Comparison of ENCODE assay signal across 19 cellular contexts in genomic region chr19:55141696-55142095, GRCh38. TPM values are rescaled to one million over a fixed set of nuclear protein-coding genes. Genes with fewer than 3 reads are reported as not detected.
DNase-seq lines count a peak whose midpoint lies in the region; ATAC-seq, FAIRE-seq and TF ChIP-seq lines count a peak whose summit lies in the region.
"Had no signal": no experiment of that assay in that cellular context is flagged by ENCODE, and none has a peak within 500 bp of the region (broad histone marks: within the 10 kb centered on the region; RNA-seq: fewer than 3 reads in every experiment).

No MANE protein-coding gene starts in this region.

- H3K9ac ChIP-seq in H9 (ENCODE audit: extremely low read depth, insufficient read length, low read length) (no peak overlapping the region), SK-N-SH (no peak overlapping the region), iPS-18a (ENCODE audit: low read length) (no peak overlapping the region)

- H3K36me3 ChIP-seq in A673 (ENCODE audit: insufficient read depth, low read length, poor library complexity, severe bottlenecking) (no peaks in the 10 kb centered on the region), SK-N-SH (replicated peaks in 1 of 2; ENCODE audit: control insufficient read depth in 1 of 2, insufficient read depth in 2 of 2, low read length in 1 of 2) (no peaks in the 10 kb centered on the region), iPS-18a (ENCODE audit: control insufficient read depth, low read depth, low read length) (no peaks in the 10 kb centered on the region)
- H3K36me3 ChIP-seq: ovary had no signal

- no peak for TF ChIP-seq EP300 in SK-N-SH (IDR thresholded peaks at IDR 0.05; ENCODE audit: borderline replicate concordance in 1 of 2, low read depth in 1 of 2, low read length in 1 of 2)

- ATAC-seq in HG02678 (IDR thresholded peaks at IDR 0.05; ENCODE audit: unreplicated experiment), result no peak
- ATAC-seq in activated T-helper 17 cell treated with anti-CD3 and anti-CD28 coated beads, Interleukin-2, amount 50 U/mL, for 72 hours (replicated peaks), result no peak

- H2BK20ac ChIP-seq in H9 (ENCODE audit: low read depth, low read length, poor library complexity, severe bottlenecking), result no peak overlapping the region

- H3K9me2 ChIP-seq in SK-N-SH, result no peaks in the 10 kb centered on the region

- no peaks in the 10 kb centered on the region for H3K9me3 Mint-ChIP-seq in H9
- H3K9me3 Mint-ChIP-seq in activated T-helper 17 cell treated with anti-CD3 and anti-CD28 coated beads, Interleukin-2, amount 50 U/mL, for 72 hours, result no peaks in the 10 kb centered on the region
- H3K9me3 Mint-ChIP-seq: activated CD4-positive, alpha-beta T cell treated with anti-CD3 and anti-CD28 coated beads, Interleukin-2, amount 10 ng/mL, durations not matched to agents 7 days and 5 days; CD4-positive, CD25-positive, alpha-beta regulatory T cell; stimulated activated memory B cell treated with anti-CD40 and anti-IgM and Interleukin-4, amounts not matched to agents 10 μg/mL and 1 μg/mL and 100 μg/mL, for 72 hours had no signal

- H3K27ac ChIP-seq in A673 (ENCODE audit: low read depth, low read length, poor library complexity, severe bottlenecking) (no peak overlapping the region), H9 (ENCODE audit: insufficient read length, low read depth, low read length) (no peak overlapping the region), SK-N-SH (ENCODE audit: low read depth in 2 of 2, low read length in 1 of 2) (no peak overlapping the region), iPS-18a (ENCODE audit: low read length) (no peak overlapping the region)
- H3K27ac ChIP-seq: ovary had no signal

- H4K8ac ChIP-seq in H9 (replicated peaks; ENCODE audit: insufficient read length, low read depth, low read length), result no peak overlapping the region

- no TSS peak for BruUV-seq in A673 (replicated peaks; lab: Mats Ljungman, UMichigan)

- H3K18ac ChIP-seq in H9 (ENCODE audit: insufficient read length, low read depth, low read length), result no peak overlapping the region

- H3K14ac ChIP-seq in H9 (ENCODE audit: insufficient read depth, low read length), result no peak overlapping the region

- TF ChIP-seq CTCF in A673 (conservative IDR thresholded peaks at IDR 0.05; ENCODE audit: low read depth, low read length) (no peak), H9 (conservative IDR thresholded peaks at IDR 0.05) (no peak), SK-N-SH (IDR thresholded peaks at IDR 0.05) (no peak)

- H4K20me1 ChIP-seq in H9 (ENCODE audit: control insufficient read depth, insufficient read depth, insufficient read length) (no peaks in the 10 kb centered on the region), SK-N-SH (ENCODE audit: insufficient read depth) (no peaks in the 10 kb centered on the region)

- H3F3A ChIP-seq in SK-N-SH (replicated peaks; ENCODE audit: insufficient read depth), result no peaks in the 10 kb centered on the region

- peaks cover 16 to 53% (median 30%) of the 10 kb centered on the region in 3 experiments for H3K36me3 Mint-ChIP-seq in H9 (ENCODE audit: insufficient read depth in 1 of 3, low read depth in 3 of 3)
- no peaks in the 10 kb centered on the region for H3K36me3 Mint-ChIP-seq in activated T-helper 17 cell treated with anti-CD3 and anti-CD28 coated beads, Interleukin-2, amount 50 U/mL, for 72 hours (ENCODE audit: low read depth)
- H3K36me3 Mint-ChIP-seq: CD4-positive, CD25-positive, alpha-beta regulatory T cell; stimulated activated memory B cell treated with anti-CD40 and anti-IgM and Interleukin-4, amounts not matched to agents 10 μg/mL and 1 μg/mL and 100 μg/mL, for 72 hours had no signal

- no peak overlapping the region for H3T11ph ChIP-seq in H9 (ENCODE audit: low read length)

- POLR2A ChIA-PET in A673 (lab: Charles Lee; ENCODE audit: low non-redundant PET) (no interaction called here), SK-N-SH (lab: Yijun Ruan, JAX) (interaction anchor here (0.7 to 1.0 kb wide), 2 partner anchors 266 to 353 kb away, joined by 3 to 4 read pairs; partner anchors contain the start of gene UBE2S)

- H3K27me3 ChIP-seq in A673 (replicated peaks; ENCODE audit: insufficient read depth, low read depth, low read length, poor library complexity) (no peaks in the 10 kb centered on the region), H9 (ENCODE audit: insufficient read depth, low read length) (no peaks in the 10 kb centered on the region), SK-N-SH (ENCODE audit: insufficient read depth) (peaks cover 7% of the 10 kb centered on the region; the same call in 1 of the 2 replicates), iPS-18a (ENCODE audit: control insufficient read depth, insufficient read depth, low read length) (no peaks in the 10 kb centered on the region)

- H4K5ac ChIP-seq in H9 (ENCODE audit: insufficient read length, low read depth, low read length), result no peak overlapping the region

- peaks cover 3% of the 10 kb centered on the region for H3K79me1 ChIP-seq in H9 (ENCODE audit: insufficient read depth, low read depth, low read length, poor library complexity, severe bottlenecking)

- peak overlapping the region in 1 of 2 experiments; percentile 32; a peak in 2 of 5 replicates for H3K4me3 Mint-ChIP-seq in H9
- H3K4me3 Mint-ChIP-seq in activated T-helper 17 cell treated with anti-CD3 and anti-CD28 coated beads, Interleukin-2, amount 50 U/mL, for 72 hours, result no peak overlapping the region
- H3K4me3 Mint-ChIP-seq: activated CD4-positive, alpha-beta T cell treated with anti-CD3 and anti-CD28 coated beads, Interleukin-2, amount 10 ng/mL, durations not matched to agents 7 days and 5 days; CD4-positive, CD25-positive, alpha-beta regulatory T cell; naive thymus-derived CD8-positive, alpha-beta T cell; stimulated activated memory B cell treated with anti-CD40 and anti-IgM and Interleukin-4, amounts not matched to agents 10 μg/mL and 1 μg/mL and 100 μg/mL, for 72 hours had no signal

- H2BK15ac ChIP-seq in H9 (ENCODE audit: low read depth, low read length), result no peak overlapping the region

- no peak overlapping the region for H2BK12ac ChIP-seq in H9 (ENCODE audit: insufficient read length, low read depth, low read length)

- H3K4me1 ChIP-seq in A673 (ENCODE audit: insufficient read depth, low read length, poor library complexity, severe bottlenecking) (peaks cover 7% of the 10 kb centered on the region), H9 (ENCODE audit: insufficient read depth, low read length) (no peaks in the 10 kb centered on the region; the same call in 1 of the 2 replicates), SK-N-SH (ENCODE audit: control insufficient read depth in 1 of 2, insufficient read depth in 2 of 2, low read depth in 1 of 2, low read length in 1 of 2) (peaks cover 0 to 4% of the 10 kb centered on the region in 2 experiments; a peak in 1 of 4 replicates), iPS-18a (ENCODE audit: control insufficient read depth, low read depth, low read length) (peaks cover 4% of the 10 kb centered on the region)

- intact Hi-C loops in A673 (cut with micrococcal nuclease; ENCODE audit: unreplicated experiment), result loop anchor here (1.0 to 5.0 kb wide), 2 partner anchors 277 to 491 kb away; no protein-coding TSS in a partner anchor

- DNase-seq in A673 (ENCODE audit: low spot score), result no peak
- peak; percentile 55 for DNase-seq in H9
- peak; percentile 35 for DNase-seq in SK-N-SH
- DNase-seq in H54 (ENCODE audit: insufficient read length, low spot score), result no peak
- no peak for DNase-seq in GM19238 (ENCODE audit: insufficient read length, low spot score)
- DNase-seq: activated gamma-delta T cell, cortex of kidney had no signal

- no peak overlapping the region for H4K91ac ChIP-seq in H9 (ENCODE audit: insufficient read length, low read depth, low read length)

- no peak overlapping the region for H2BK120ac ChIP-seq in H9 (ENCODE audit: low read depth, low read length, poor library complexity, severe bottlenecking)

- no CpG with 5 or more reads among the region's 21 CpGs for WGBS in H9 (ENCODE audit: extremely low coverage, insufficient read length, low lambda C conversion rate)
- 31% methylated on average over 15 of the region's 21 CpGs for WGBS in SK-N-SH (ENCODE audit: low lambda C conversion rate)

- no peaks in the 10 kb centered on the region for H3K23me2 ChIP-seq in H9 (ENCODE audit: insufficient read length, low read depth, low read length, poor library complexity, severe bottlenecking)

- H2BK5ac ChIP-seq in H9 (ENCODE audit: insufficient read length, low read length), result no peak overlapping the region

- no peak for TF ChIP-seq POLR2A in H54 (IDR thresholded peaks at IDR 0.05; ENCODE audit: low read depth, low read length)

- H3K4me1 Mint-ChIP-seq in H9, result peaks cover 9 to 28% of the 10 kb centered on the region in 2 experiments
- no peaks in the 10 kb centered on the region for H3K4me1 Mint-ChIP-seq in activated T-helper 17 cell treated with anti-CD3 and anti-CD28 coated beads, Interleukin-2, amount 50 U/mL, for 72 hours

- H2AK5ac ChIP-seq in H9 (ENCODE audit: insufficient read length, low read length), result no peak overlapping the region

- no peak overlapping the region for H3K4ac ChIP-seq in H9 (ENCODE audit: low read depth, low read length)

- no peak overlapping the region for H3K27ac Mint-ChIP-seq in H9
- H3K27ac Mint-ChIP-seq in activated T-helper 17 cell treated with anti-CD3 and anti-CD28 coated beads, Interleukin-2, amount 50 U/mL, for 72 hours, result no peak overlapping the region
- H3K27ac Mint-ChIP-seq: activated CD4-positive, alpha-beta T cell treated with anti-CD3 and anti-CD28 coated beads, Interleukin-2, amount 10 ng/mL, durations not matched to agents 7 days and 5 days; CD4-positive, CD25-positive, alpha-beta regulatory T cell; stimulated activated memory B cell treated with anti-CD40 and anti-IgM and Interleukin-4, amounts not matched to agents 10 μg/mL and 1 μg/mL and 100 μg/mL, for 72 hours had no signal

- H3K9me3 ChIP-seq in A673 (ENCODE audit: low read depth, low read length, poor library complexity, severe bottlenecking) (no peaks in the 10 kb centered on the region), H9 (ENCODE audit: control insufficient read depth, low read depth, low read length) (no peaks in the 10 kb centered on the region), SK-N-SH (no peaks in the 10 kb centered on the region), iPS-18a (ENCODE audit: control insufficient read depth, low read depth, low read length) (no peaks in the 10 kb centered on the region)
- H3K9me3 ChIP-seq: ovary had no signal

- no peak overlapping the region for H3K56ac ChIP-seq in H9 (ENCODE audit: insufficient read length, low read depth, low read length)

- CTCF ChIA-PET in A673 (lab: Charles Lee), result interaction anchor here (0.7 to 1.9 kb wide), 7 partner anchors 18 to 373 kb away, joined by 3 to 9 read pairs (median 4); no protein-coding TSS in a partner anchor
- CTCF ChIA-PET in SK-N-SH (lab: Yijun Ruan, JAX), result interaction anchor here (0.6 to 9.7 kb wide), 60 partner anchors 9 to 495 kb away, joined by 3 to 116 read pairs (median 4); partner anchors contain the start of genes BRSK1, DNAAF3, GARIN5B and HSPBP1

- peak overlapping the region; percentile 10 for H3K4me3 ChIP-seq in A673 (ENCODE audit: low read depth, low read length, poor library complexity, severe bottlenecking)
- 0 out of 4 replicates have a peak overlapping the region, but pooled peaks of 1 of the 2 experiments have one; percentile 60 for H3K4me3 ChIP-seq in SK-N-SH (ENCODE audit: low read depth in 2 of 2, low read length in 1 of 2)
- peak overlapping the region; percentile 16 for H3K4me3 ChIP-seq in iPS-18a (ENCODE audit: low read length)
- H3K4me3 ChIP-seq: ovary had no signal

- H3K4me2 ChIP-seq in H9 (ENCODE audit: insufficient read depth, insufficient read length, low read length), result no peak overlapping the region
- H3K4me2 ChIP-seq in SK-N-SH, result peak overlapping the region; percentile 75

- no peak for FAIRE-seq in H54 (lab: Jason Lieb, UNC)
- FAIRE-seq: bronchial epithelial cell had no signal

- no peak overlapping the region for H2AFZ ChIP-seq in H9 (ENCODE audit: low read length)
- 0 out of 2 replicates have a peak overlapping the region, but pooled peaks have one; percentile 57 for H2AFZ ChIP-seq in SK-N-SH (ENCODE audit: low read depth)

- peaks cover 2% of the 10 kb centered on the region; the same call in 1 of the 2 replicates for H3K27me3 Mint-ChIP-seq in H9 (ENCODE audit: low read depth)
- H3K27me3 Mint-ChIP-seq in activated T-helper 17 cell treated with anti-CD3 and anti-CD28 coated beads, Interleukin-2, amount 50 U/mL, for 72 hours, result peaks cover 29% of the 10 kb centered on the region

- no peak for TF ChIP-seq RAD21 in SK-N-SH (IDR thresholded peaks at IDR 0.05; ENCODE audit: low read length)

- no peak overlapping the region for H3K23ac ChIP-seq in H9 (ENCODE audit: insufficient read length, low read depth, low read length)

- H3K79me2 ChIP-seq in H9 (ENCODE audit: insufficient read depth, low read length) (no peaks in the 10 kb centered on the region), SK-N-SH (ENCODE audit: insufficient read depth) (no peaks in the 10 kb centered on the region)

RNA-seq across cellular contexts. Expression of gene TNNT1, which starts 7.3 kb away (rescaled TPM):
- total RNA-seq in A673 (2021) (37.6 and 54.3 TPM in 2 replicates), H9 (2021) (124 and 127 TPM in 2 replicates)
- polyA plus RNA-seq in SK-N-SH (2012; rRNA removed), result 27.1 and 39.5 TPM in 2 replicates
- polyA plus RNA-seq in SK-N-SH (2012; cell fraction: cytosol; rRNA removed), result 30.8 and 37.4 TPM in 2 replicates
- 9.5 and 13.7 TPM in 2 replicates for polyA plus RNA-seq in SK-N-SH (2012; cell fraction: nucleus; rRNA removed)
- not detected for total RNA-seq in activated T-helper 17 cell treated with anti-CD3 and anti-CD28 coated beads, Interleukin-2, amount 50 U/mL, for 72 hours
- total RNA-seq: CD4-positive, CD25-positive, alpha-beta regulatory T cell; mesenteric fat pad; naive thymus-derived CD8-positive, alpha-beta T cell; T-helper 1 cell treated with Interleukin-12 subunit alpha and Interleukin-12 subunit beta and Interleukin-4 antibody, amounts not matched to agents 30 ng/mL and 1 ng/mL, for 36 hours had no signal
- polyA plus RNA-seq: CD4-positive, CD25-positive, alpha-beta regulatory T cell; naive thymus-derived CD8-positive, alpha-beta T cell had no signal

RNA-seq across cellular contexts. Expression of gene TNNI3, which starts 15.8 kb away (rescaled TPM):
- 12.8 and 16.5 TPM in 2 replicates for total RNA-seq in A673 (2021)
- total RNA-seq in H9 (2021), result 36.9 and 41.0 TPM in 2 replicates
- polyA plus RNA-seq in SK-N-SH (2012; rRNA removed), result 9.1 and 11.4 TPM in 2 replicates
- 8.5 and 9.3 TPM in 2 replicates for polyA plus RNA-seq in SK-N-SH (2012; cell fraction: cytosol; rRNA removed)
- 6.4 and 7.0 TPM in 2 replicates for polyA plus RNA-seq in SK-N-SH (2012; cell fraction: nucleus; rRNA removed)
- total RNA-seq in activated T-helper 17 cell treated with anti-CD3 and anti-CD28 coated beads, Interleukin-2, amount 50 U/mL, for 72 hours, result not detected
- total RNA-seq: activated CD4-positive, alpha-beta T cell treated with anti-CD3 and anti-CD28 coated beads, Interleukin-2, amount 10 ng/mL, durations not matched to agents 7 days and 5 days; CD4-positive, CD25-positive, alpha-beta regulatory T cell; mesenteric fat pad; naive thymus-derived CD8-positive, alpha-beta T cell; T-helper 1 cell treated with Interleukin-12 subunit alpha and Interleukin-12 subunit beta and Interleukin-4 antibody, amounts not matched to agents 30 ng/mL and 1 ng/mL, for 36 hours had no signal
- polyA plus RNA-seq: CD4-positive, CD25-positive, alpha-beta regulatory T cell; naive thymus-derived CD8-positive, alpha-beta T cell had no signal

RNA-seq across cellular contexts. Expression of gene PPP1R12C, which starts 24.3 kb away (rescaled TPM):
- 85.7 and 94.6 TPM in 2 replicates for total RNA-seq in A673 (2021)
- 79.9 and 87.7 TPM in 2 replicates for total RNA-seq in H9 (2021)
- polyA plus RNA-seq in SK-N-SH (2012; rRNA removed), result 83.9 and 87.3 TPM in 2 replicates
- 20.3 and 29.1 TPM in 2 replicates for polyA plus RNA-seq in SK-N-SH (2012; cell fraction: cytosol; rRNA removed)
- 571 and 748 TPM in 2 replicates for polyA plus RNA-seq in SK-N-SH (2012; cell fraction: nucleus; rRNA removed)
- 10 to 100 TPM; 74.5 to 94.8 TPM for total RNA-seq in activated T-helper 17 cell treated with anti-CD3 and anti-CD28 coated beads, Interleukin-2, amount 50 U/mL, for 72 hours

RNA-seq across cellular contexts. Expression of gene DNAAF3, which starts 24.7 kb away (rescaled TPM):
- 4.2 and 9.1 TPM in 2 replicates for total RNA-seq in A673 (2021)
- 3.0 and 4.6 TPM in 2 replicates for total RNA-seq in H9 (2021)
- polyA plus RNA-seq in SK-N-SH (2012; rRNA removed), result 2.4 and 2.5 TPM in 2 replicates
- polyA plus RNA-seq in SK-N-SH (2012; cell fraction: cytosol; rRNA removed), result 0.53 and 0.93 TPM in 2 replicates
- 10.9 and 16.6 TPM in 2 replicates for polyA plus RNA-seq in SK-N-SH (2012; cell fraction: nucleus; rRNA removed)
- total RNA-seq in activated T-helper 17 cell treated with anti-CD3 and anti-CD28 coated beads, Interleukin-2, amount 50 U/mL, for 72 hours, result under 1 TPM in 1 of 2 donors, not detected in 1; 0.35 TPM
- total RNA-seq: activated CD4-positive, alpha-beta T cell treated with anti-CD3 and anti-CD28 coated beads, Interleukin-2, amount 10 ng/mL, durations not matched to agents 7 days and 5 days; CD4-positive, CD25-positive, alpha-beta regulatory T cell; naive thymus-derived CD8-positive, alpha-beta T cell; T-helper 1 cell treated with Interleukin-12 subunit alpha and Interleukin-12 subunit beta and Interleukin-4 antibody, amounts not matched to agents 30 ng/mL and 1 ng/mL, for 36 hours had no signal
- polyA plus RNA-seq: CD4-positive, CD25-positive, alpha-beta regulatory T cell; naive thymus-derived CD8-positive, alpha-beta T cell had no signal

RNA-seq across cellular contexts. Expression of gene SYT5, which starts 38.4 kb away (rescaled TPM):
- total RNA-seq in A673 (2021), result 0.28 TPM in 1 of 2 replicates, not detected in the other
- total RNA-seq in H9 (2021), result 3.0 and 4.5 TPM in 2 replicates
- polyA plus RNA-seq in SK-N-SH (2012; rRNA removed), result 0.21 and 0.39 TPM in 2 replicates
- polyA plus RNA-seq in SK-N-SH (2012; cell fraction: cytosol; rRNA removed), result 0.36 and 1.2 TPM in 2 replicates
- 1.1 and 2.2 TPM in 2 replicates for polyA plus RNA-seq in SK-N-SH (2012; cell fraction: nucleus; rRNA removed)
- total RNA-seq in activated T-helper 17 cell treated with anti-CD3 and anti-CD28 coated beads, Interleukin-2, amount 50 U/mL, for 72 hours, result not detected
- total RNA-seq: LHCN-M2; mesenteric fat pad; naive thymus-derived CD8-positive, alpha-beta T cell; T-helper 1 cell treated with Interleukin-12 subunit alpha and Interleukin-12 subunit beta and Interleukin-4 antibody, amounts not matched to agents 30 ng/mL and 1 ng/mL, for 36 hours had no signal
- polyA plus RNA-seq: ovary had no signal

Comparison
In these comparisons a context has a peak if more than half of its experiments do, and no peak if none do; other contexts are left out.
1. DNase-seq: peak in H9 (single experiment) and SK-N-SH (single experiment); none in A673 (single experiment), H54 (single experiment) and GM19238 (single experiment).
2. RNA of gene TNNT1, which starts 7.3 kb away (total RNA-seq): 124 to 127 TPM in H9 and 37.6 to 54.3 TPM in A673; not detected in activated T-helper 17 cell treated with anti-CD3 and anti-CD28 coated beads, Interleukin-2, amount 50 U/mL, for 72 hours; every median in the first group is over 10 times any median in the second.
3. RNA of gene TNNI3, which starts 15.8 kb away (total RNA-seq): 36.9 to 41.0 TPM in H9 and 12.8 to 16.5 TPM in A673; not detected in activated T-helper 17 cell treated with anti-CD3 and anti-CD28 coated beads, Interleukin-2, amount 50 U/mL, for 72 hours; every median in the first group is over 10 times any median in the second.